In genomic region chr20:17941087-17941825, GRCh38 we compare ENCODE assay signal across 23 cellular contexts. TPM values are rescaled to one million over a fixed set of nuclear protein-coding genes. Genes with fewer than 3 reads are reported as not detected.
A peak's percentile ranks its signal among the peaks of the same experiment; 100 is the strongest.
DNase-seq lines count a peak whose midpoint lies in the region; ATAC-seq, FAIRE-seq and TF ChIP-seq lines count a peak whose summit lies in the region.
"Had no signal": no experiment of that assay in that cellular context is flagged by ENCODE, and none has a peak within 500 bp of the region (broad histone marks: within the 10 kb centered on the region; RNA-seq: fewer than 3 reads in every experiment).

No MANE protein-coding gene starts in this region.

- no peaks in the 10 kb centered on the region for H4K20me1 ChIP-seq in OCI-LY1 (ENCODE audit: insufficient read depth, low read length)

- no peaks in the 10 kb centered on the region for H3K9me3 ChIP-seq in CD8-positive, alpha-beta T cell (ENCODE audit: low read length)
- H3K9me3 ChIP-seq in OCI-LY1 (ENCODE audit: low read length) (no peaks in the 10 kb centered on the region), endodermal cell (ENCODE audit: control insufficient read depth, low read length) (no peaks in the 10 kb centered on the region)
- H3K9me3 ChIP-seq: left lung, vagina had no signal

- peaks cover 50% of the 10 kb centered on the region for H3K36me3 Mint-ChIP-seq in CD8-positive, alpha-beta T cell
- peaks cover 53% of the 10 kb centered on the region for H3K36me3 Mint-ChIP-seq in endodermal cell (ENCODE audit: low read depth)

- POLR2A ChIA-PET in CD8-positive, alpha-beta T cell (lab: Charles Lee), result no interaction called here

- ATAC-seq in CD8-positive, alpha-beta T cell, result no peak
- ATAC-seq: left lung; stimulated activated naive CD8-positive, alpha-beta T cell treated with anti-CD3 and anti-CD28 coated beads, Interleukin-15, amount 100 ng/mL, for 72 hours had no signal

- no peak overlapping the region for H3K4me3 ChIP-seq in CD8-positive, alpha-beta T cell (ENCODE audit: low read depth, low read length)
- H3K4me3 ChIP-seq in OCI-LY1 (ENCODE audit: low read depth, low read length, poor library complexity, severe bottlenecking), result no peak overlapping the region
- H3K4me3 ChIP-seq in endodermal cell (ENCODE audit: low read length), result no peak overlapping the region
- H3K4me3 ChIP-seq: left lung, vagina had no signal

- peaks cover 16% of the 10 kb centered on the region for H3K4me1 Mint-ChIP-seq in CD8-positive, alpha-beta T cell (ENCODE audit: low read depth)
- H3K4me1 Mint-ChIP-seq in endodermal cell, result peaks cover 44% of the 10 kb centered on the region

- 93 to 100% methylated on average over 3 to 9 of the region's 10 CpGs for WGBS in endodermal cell (ENCODE audit: insufficient coverage in 1 of 2, insufficient read length in 1 of 2), 2 experiments

- H3K27me3 Mint-ChIP-seq in CD8-positive, alpha-beta T cell (ENCODE audit: low read depth), result no peaks in the 10 kb centered on the region
- no peaks in the 10 kb centered on the region for H3K27me3 Mint-ChIP-seq in endodermal cell (ENCODE audit: insufficient read depth)
- H3K27me3 Mint-ChIP-seq: activated naive CD8-positive, alpha-beta T cell; CD4-positive, CD25-positive, alpha-beta regulatory T cell; central memory CD8-positive, alpha-beta T cell; stimulated activated naive CD8-positive, alpha-beta T cell treated with anti-CD3 and anti-CD28 coated beads, Interleukin-15, amount 100 ng/mL, for 72 hours had no signal

- no peaks in the 10 kb centered on the region for H3K27me3 ChIP-seq in CD8-positive, alpha-beta T cell (ENCODE audit: insufficient read depth, low read length)
- H3K27me3 ChIP-seq in OCI-LY1 (ENCODE audit: insufficient read depth, low read length) (no peaks in the 10 kb centered on the region), endodermal cell (ENCODE audit: control insufficient read depth, insufficient read depth, low read length, poor library complexity, severe bottlenecking) (no peaks in the 10 kb centered on the region)
- H3K27me3 ChIP-seq: left lung, vagina had no signal

- intact Hi-C loops in CD8-positive, alpha-beta T cell (cut with DNase I, micrococcal nuclease), result no loop called here

- CTCF ChIA-PET in CD8-positive, alpha-beta T cell (lab: Charles Lee), result no interaction called here

- H3K4me3 Mint-ChIP-seq in CD8-positive, alpha-beta T cell, result no peak overlapping the region
- H3K4me3 Mint-ChIP-seq in endodermal cell, result no peak overlapping the region
- H3K4me3 Mint-ChIP-seq: activated naive CD8-positive, alpha-beta T cell; CD4-positive, CD25-positive, alpha-beta regulatory T cell; central memory CD8-positive, alpha-beta T cell; stimulated activated naive CD8-positive, alpha-beta T cell treated with anti-CD3 and anti-CD28 coated beads, Interleukin-15, amount 100 ng/mL, for 72 hours had no signal

- DNase-seq in CD8-positive, alpha-beta T cell, result no peak
- DNase-seq in GM12892 (ENCODE audit: insufficient read length) (no peak), endodermal cell (no peak), GF-D8 (lab: John Stamatoyannopoulos, UW) (no peak), amniotic stem cell (lab: John Stamatoyannopoulos, UW) (no peak), NCI-H526 (lab: John Stamatoyannopoulos, UW) (no peak), MV-4-11 (lab: John Stamatoyannopoulos, UW) (no peak)
- DNase-seq: activated CD4-positive, alpha-beta T cell treated with anti-CD3 and anti-CD28 coated beads, Interleukin-2, amount 50 U/mL, for 48 hours; activated CD4-positive, CD25-positive, alpha-beta regulatory T cell; activated CD8-positive, alpha-beta memory T cell treated with anti-CD3 and anti-CD28 coated beads, Interleukin-2, amount 50 U/mL, for 48 hours; CD4-positive, CD25-positive, alpha-beta regulatory T cell; DMS153; left lung; NCI-H1092 treated with DMSO at 0.1 percent for 48 hours; NCI-H187; NCI-H2171 treated with DMSO at 0.1 percent for 48 hours; NCI-H524 treated with DMSO at 0.1 percent for 48 hours; SHP77 treated with DMSO at 0.1 percent for 48 hours; stimulated activated naive CD8-positive, alpha-beta T cell treated with anti-CD3 and anti-CD28 coated beads, Interleukin-15, amount 100 ng/mL, for 72 hours had no signal

- no peaks in the 10 kb centered on the region for H3F3A ChIP-seq in OCI-LY1 (ENCODE audit: insufficient read depth, low read length)

- no peak overlapping the region for H3K4me2 ChIP-seq in OCI-LY1 (ENCODE audit: low read length)

- no peak for TF ChIP-seq CTCF in CD8-positive, alpha-beta T cell (IDR thresholded peaks at IDR 0.05)
- TF ChIP-seq CTCF in OCI-LY1 (IDR thresholded peaks at IDR 0.05; ENCODE audit: low read length) (no peak), endodermal cell (conservative IDR thresholded peaks at IDR 0.05) (no peak)

- H3K27ac ChIP-seq in CD8-positive, alpha-beta T cell (ENCODE audit: low read depth, low read length), result no peak overlapping the region
- H3K27ac ChIP-seq in OCI-LY1 (ENCODE audit: low read depth, low read length, poor library complexity, severe bottlenecking), result peak overlapping the region; percentile 18
- no peak overlapping the region for H3K27ac ChIP-seq in endodermal cell (ENCODE audit: low read depth, low read length)
- H3K27ac ChIP-seq: left lung, vagina had no signal

- no peaks in the 10 kb centered on the region for H3K9me3 Mint-ChIP-seq in CD8-positive, alpha-beta T cell
- H3K9me3 Mint-ChIP-seq in endodermal cell, result no peaks in the 10 kb centered on the region
- H3K9me3 Mint-ChIP-seq: CD4-positive, CD25-positive, alpha-beta regulatory T cell; central memory CD8-positive, alpha-beta T cell; stimulated activated naive CD8-positive, alpha-beta T cell treated with anti-CD3 and anti-CD28 coated beads, Interleukin-15, amount 100 ng/mL, for 72 hours had no signal

- H2AFZ ChIP-seq in OCI-LY1 (ENCODE audit: low read length), result no peak overlapping the region

- no peak overlapping the region for H3K9ac ChIP-seq in OCI-LY1 (ENCODE audit: low read length)
- no peak overlapping the region for H3K9ac ChIP-seq in endodermal cell (ENCODE audit: extremely low read depth, low read length, poor library complexity, severe bottlenecking)

- peaks cover 12% of the 10 kb centered on the region for H3K4me1 ChIP-seq in CD8-positive, alpha-beta T cell (ENCODE audit: insufficient read depth, low read length)
- H3K4me1 ChIP-seq in OCI-LY1 (ENCODE audit: insufficient read depth, low read length, severe bottlenecking) (peaks cover 21% of the 10 kb centered on the region), endodermal cell (ENCODE audit: control insufficient read depth, insufficient read depth, low read length) (peaks cover 19% of the 10 kb centered on the region)

- H3K79me2 ChIP-seq in OCI-LY1 (ENCODE audit: insufficient read depth, low read length), result no peaks in the 10 kb centered on the region

- peak; percentile 35 for TF ChIP-seq POLR2A in GM12892 (IDR thresholded peaks at IDR 0.05; ENCODE audit: low read depth, low read length)

- H3K9me2 ChIP-seq in OCI-LY1 (ENCODE audit: low read depth, low read length), result no peaks in the 10 kb centered on the region

- H3K36me3 ChIP-seq in CD8-positive, alpha-beta T cell (ENCODE audit: insufficient read depth, low read length), result peaks cover 15% of the 10 kb centered on the region
- H3K36me3 ChIP-seq in OCI-LY1 (ENCODE audit: insufficient read depth, low read length) (peaks cover 61% of the 10 kb centered on the region), endodermal cell (ENCODE audit: control insufficient read depth, insufficient read depth, low read length) (peaks cover 56% of the 10 kb centered on the region)

- peak overlapping the region; percentile 30 for H3K27ac Mint-ChIP-seq in CD8-positive, alpha-beta T cell
- H3K27ac Mint-ChIP-seq in endodermal cell, result peak overlapping the region; percentile 31
- H3K27ac Mint-ChIP-seq: activated naive CD8-positive, alpha-beta T cell had no signal

- FAIRE-seq in GM12892 (lab: Jason Lieb, UNC), result no peak

RNA-seq across cellular contexts. Expression of gene SNX5, which starts 27.3 kb away (rescaled TPM):
- 10 to 100 TPM; 47.3 to 52.0 TPM for total RNA-seq in CD8-positive, alpha-beta T cell
- polyA plus RNA-seq in GM12892 (2012; ENCODE audit: missing spikeins), result 231 TPM
- 100 to 1,000 TPM; 170 to 171 TPM for total RNA-seq in endodermal cell
- 124 TPM for polyA plus RNA-seq in endodermal cell (2013, experiment 1 of 2)
- polyA plus RNA-seq in endodermal cell (2013, experiment 2 of 2), result 121 TPM

RNA-seq across cellular contexts. Expression of gene MGME1, which starts 27.6 kb away (rescaled TPM):
- total RNA-seq in CD8-positive, alpha-beta T cell, result 1 to 10 TPM; 4.5 to 4.7 TPM
- polyA plus RNA-seq in GM12892 (2012; ENCODE audit: missing spikeins), result 28.2 TPM
- total RNA-seq in endodermal cell, result 10 to 100 TPM; 31.2 to 36.7 TPM
- polyA plus RNA-seq in endodermal cell (2013, experiment 1 of 2), result 36.9 TPM
- polyA plus RNA-seq in endodermal cell (2013, experiment 2 of 2), result 32.9 TPM

Comparison
In these comparisons a context has a peak if more than half of its experiments do, and no peak if none do; other contexts are left out.
1. RNA of gene MGME1, which starts 27.6 kb away (total RNA-seq): 31.2 to 36.7 TPM in endodermal cell; 4.5 to 4.7 TPM in CD8-positive, alpha-beta T cell; every median in the first group is over 4 times any median in the second.